8 cellular contexts compared by ENCODE assay signal in genomic region chr15:37891754-37892368, GRCh38. TPM values are rescaled to one million over a fixed set of nuclear protein-coding genes. Genes with fewer than 3 reads are reported as not detected.
DNase-seq lines count a peak whose midpoint lies in the region; ATAC-seq and TF ChIP-seq lines count a peak whose summit lies in the region.

No MANE protein-coding gene starts in this region.

- DNase-seq in activated T-cell treated with anti-CD3 and anti-CD28 coated beads, Interleukin-2, amount 50 U/mL, for 72 hours: no peak
- no peak for DNase-seq in activated T-cell treated with anti-CD3 and anti-CD28 coated beads for 4 hours
- DNase-seq in Jurkat, Clone E6-1 (ENCODE audit: low read depth, low spot score): peak; percentile 35
- peak; percentile 66 for DNase-seq in SK-N-DZ (ENCODE audit: low spot score)
- peak; percentile 64 for DNase-seq in fibroblast of the aortic adventitia (ENCODE audit: low read depth)
- DNase-seq in trophoblast cell: peak; percentile 3 to 69
- DNase-seq in HuH-7.5 (ENCODE audit: low spot score): no peak

- no peak overlapping the region for H2BK120ac ChIP-seq in trophoblast cell (ENCODE audit: insufficient read depth, low read length, poor library complexity)

- WGBS in trophoblast cell (ENCODE audit: extremely low coverage, insufficient coverage, insufficient read length): no CpG with 5 or more reads among the region's 5 CpGs

- H3K23ac ChIP-seq in trophoblast cell (ENCODE audit: low read length): no peak overlapping the region

- no peak overlapping the region for H4K8ac ChIP-seq in trophoblast cell (ENCODE audit: low read depth, low read length)

- peak; percentile 42 to 44 for ATAC-seq in activated T-cell treated with anti-CD3 and anti-CD28 coated beads, Interleukin-2, amount 50 U/mL, for 72 hours (replicated peaks in 1 of 2)
- no peak for ATAC-seq in GM21515 (IDR thresholded peaks at IDR 0.05; ENCODE audit: unreplicated experiment)

- no peak overlapping the region for H2BK5ac ChIP-seq in trophoblast cell (ENCODE audit: low read depth, low read length, poor library complexity)

- no peaks in the 10 kb centered on the region for H3K36me3 Mint-ChIP-seq in activated T-cell treated with anti-CD3 and anti-CD28 coated beads, Interleukin-2, amount 50 U/mL, for 72 hours (ENCODE audit: insufficient read depth in 2 of 2)

- no peak overlapping the region for H4K91ac ChIP-seq in trophoblast cell (ENCODE audit: low read depth, low read length)

- H2AFZ ChIP-seq in trophoblast cell (ENCODE audit: insufficient read depth, low read length, poor library complexity): no peak overlapping the region

- no peaks in the 10 kb centered on the region for H3K9me3 ChIP-seq in trophoblast cell (ENCODE audit: insufficient read depth, low read depth, low read length)

- no peaks in the 10 kb centered on the region for H3K4me1 Mint-ChIP-seq in activated T-cell treated with anti-CD3 and anti-CD28 coated beads, Interleukin-2, amount 50 U/mL, for 72 hours (ENCODE audit: low read depth)

- no peak overlapping the region for H2AK5ac ChIP-seq in trophoblast cell (ENCODE audit: low read length)

- no peak overlapping the region for H3K4ac ChIP-seq in trophoblast cell (ENCODE audit: low read depth, low read length)

- H3K9me3 Mint-ChIP-seq in activated T-cell treated with anti-CD3 and anti-CD28 coated beads, Interleukin-2, amount 50 U/mL, for 72 hours: no peaks in the 10 kb centered on the region

- H3K4me3 ChIP-seq in Jurkat, Clone E6-1 (ENCODE audit: low read length): no peak overlapping the region
- no peak overlapping the region for H3K4me3 ChIP-seq in fibroblast of the aortic adventitia (ENCODE audit: low read depth, low read length)
- no peak overlapping the region for H3K4me3 ChIP-seq in trophoblast cell (ENCODE audit: low read depth, low read length)

- H3K36me3 ChIP-seq in trophoblast cell (ENCODE audit: control insufficient read depth in 1 of 2, insufficient read depth in 2 of 2, low read length in 2 of 2): no peaks in the 10 kb centered on the region

- H3K79me2 ChIP-seq in trophoblast cell (ENCODE audit: control insufficient read depth, insufficient read depth, low read length, poor library complexity): no peaks in the 10 kb centered on the region

- H3K27ac Mint-ChIP-seq in activated T-cell treated with anti-CD3 and anti-CD28 coated beads, Interleukin-2, amount 50 U/mL, for 72 hours: no peak overlapping the region

- no peak overlapping the region for H2BK12ac ChIP-seq in trophoblast cell (ENCODE audit: low read length)

- TF ChIP-seq CTCF in fibroblast of the aortic adventitia (IDR thresholded peaks at IDR 0.05; ENCODE audit: insufficient read depth, low read length): peak; percentile 95

- H3K27ac ChIP-seq in trophoblast cell (ENCODE audit: low read depth, low read length): no peak overlapping the region

- H3K79me1 ChIP-seq in trophoblast cell (ENCODE audit: low read length): no peaks in the 10 kb centered on the region

- H3K4me3 Mint-ChIP-seq in activated T-cell treated with anti-CD3 and anti-CD28 coated beads, Interleukin-2, amount 50 U/mL, for 72 hours: no peak overlapping the region

- no peak overlapping the region for H3K14ac ChIP-seq in trophoblast cell (ENCODE audit: low read length)

- H3K4me1 ChIP-seq in trophoblast cell (ENCODE audit: control insufficient read depth in 1 of 2, insufficient read depth in 2 of 2, low read length in 2 of 2): no peaks in the 10 kb centered on the region

- H3K18ac ChIP-seq in trophoblast cell (ENCODE audit: low read length): no peak overlapping the region

- no peak overlapping the region for H3K4me2 ChIP-seq in trophoblast cell (ENCODE audit: low read length)

- H3K27me3 ChIP-seq in trophoblast cell (ENCODE audit: insufficient read depth, low read length): no peaks in the 10 kb centered on the region

- H4K12ac ChIP-seq in trophoblast cell (ENCODE audit: low read depth, low read length): no peak overlapping the region

- H3K27me3 Mint-ChIP-seq in activated T-cell treated with anti-CD3 and anti-CD28 coated beads, Interleukin-2, amount 50 U/mL, for 72 hours (ENCODE audit: low read depth): peaks cover 6% of the 10 kb centered on the region

- H3K9ac ChIP-seq in trophoblast cell (ENCODE audit: low read length): no peak overlapping the region

RNA-seq across cellular contexts. Expression of gene TMCO5A, which starts 42.6 kb away (rescaled TPM):
- not detected for total RNA-seq in activated T-cell treated with anti-CD3 and anti-CD28 coated beads, Interleukin-2, amount 50 U/mL, for 72 hours
- polyA plus RNA-seq in Jurkat, Clone E6-1 (2012; ENCODE audit: insufficient read depth, insufficient read length): not detected
- polyA plus RNA-seq in SK-N-DZ (2014; cell fraction: cytosol; rRNA removed): not detected in 2 replicates
- not detected in 2 replicates for polyA plus RNA-seq in SK-N-DZ (2014; cell fraction: nucleus; rRNA removed)
- total RNA-seq in fibroblast of the aortic adventitia (ENCODE audit: low replicate concordance): 0.49 TPM in 1 of 2 replicates, not detected in the other
- polyA plus RNA-seq in trophoblast cell (2013): not detected in 2 replicates

Comparison
In these comparisons a context has a peak if more than half of its experiments do, and no peak if none do; other contexts are left out.
1. DNase-seq: peak in Jurkat, Clone E6-1 (single experiment), SK-N-DZ (single experiment), fibroblast of the aortic adventitia (single experiment) and trophoblast cell (2 of 2); none in activated T-cell treated with anti-CD3 and anti-CD28 coated beads, Interleukin-2, amount 50 U/mL, for 72 hours (0 of 2), activated T-cell treated with anti-CD3 and anti-CD28 coated beads for 4 hours (single experiment) and HuH-7.5 (single experiment).